In genomic region chr6:36130672-36131516, GRCh38 we compare ENCODE assay signal across 8 cellular contexts. TPM values are rescaled to one million over a fixed set of nuclear protein-coding genes. Genes with fewer than 3 reads are reported as not detected.
A peak's percentile ranks its signal among the peaks of the same experiment; 100 is the strongest.
DNase-seq lines count a peak whose midpoint lies in the region; ATAC-seq, FAIRE-seq and TF ChIP-seq lines count a peak whose summit lies in the region.

No MANE protein-coding gene starts in this region.

- H3K9ac ChIP-seq in endodermal cell (ENCODE audit: extremely low read depth, low read length, poor library complexity, severe bottlenecking): no peak overlapping the region

- peak; percentile 58 for TF ChIP-seq CTCF in endodermal cell (conservative IDR thresholded peaks at IDR 0.05)
- TF ChIP-seq CTCF in natural killer cell (IDR thresholded peaks at IDR 0.05): no peak
- TF ChIP-seq CTCF in tibial artery (IDR thresholded peaks at IDR 0.05): no peak

- H3K4me3 Mint-ChIP-seq in IgD-negative memory B cell (peak overlapping the region; percentile 86 to 98 (median 92)), endodermal cell (peak overlapping the region; percentile 58), natural killer cell (peak overlapping the region; percentile 85)

- H3K4me1 ChIP-seq in endodermal cell (ENCODE audit: control insufficient read depth, insufficient read depth, low read length): peaks cover 23% of the 10 kb centered on the region
- peaks cover 0 to 22% (median 15%) of the 10 kb centered on the region in 4 donors for H3K4me1 ChIP-seq in tibial artery

- H3K27ac Mint-ChIP-seq in IgD-negative memory B cell (peak overlapping the region; percentile 84 to 94 (median 88)), endodermal cell (no peak overlapping the region), natural killer cell (peak overlapping the region; percentile 85 to 93)

- no peaks in the 10 kb centered on the region for H3K9me3 ChIP-seq in endodermal cell (ENCODE audit: control insufficient read depth, low read length)
- H3K9me3 ChIP-seq in tibial artery: no peaks in the 10 kb centered on the region

- intact Hi-C loops in natural killer cell (cut with micrococcal nuclease): loop anchor here (1.0 to 2.0 kb wide), 2 partner anchors 36 to 104 kb away; partner anchors contain the start of gene MAPK14
- intact Hi-C loops in tibial artery (cut with DNase I; ENCODE audit: low total_unique reads): no loop called here

- H3K27me3 Mint-ChIP-seq in IgD-negative memory B cell (no peaks in the 10 kb centered on the region), endodermal cell (ENCODE audit: insufficient read depth) (peaks cover 15% of the 10 kb centered on the region), natural killer cell (ENCODE audit: low read depth in 2 of 2) (no peaks in the 10 kb centered on the region)

- H3K9me3 Mint-ChIP-seq in IgD-negative memory B cell: no peaks in the 10 kb centered on the region
- no peaks in the 10 kb centered on the region for H3K9me3 Mint-ChIP-seq in endodermal cell
- H3K9me3 Mint-ChIP-seq in natural killer cell: no peaks in the 10 kb centered on the region

- ATAC-seq in GM18867 (IDR thresholded peaks at IDR 0.05; ENCODE audit: unreplicated experiment) (peak; percentile 22), natural killer cell (peak; percentile 54 to 69 (median 59)), HG03108 (IDR thresholded peaks at IDR 0.05; ENCODE audit: unreplicated experiment) (no peak)

- peaks cover 17% of the 10 kb centered on the region for H3K27me3 ChIP-seq in endodermal cell (ENCODE audit: control insufficient read depth, insufficient read depth, low read length, poor library complexity, severe bottlenecking)
- peaks cover 0 to 60% of the 10 kb centered on the region in 2 donors for H3K27me3 ChIP-seq in tibial artery

- no peak for FAIRE-seq in HTR-8/SVneo (lab: Jason Lieb, UNC)

- H3K27ac ChIP-seq in endodermal cell (ENCODE audit: low read depth, low read length) (no peak overlapping the region), tibial artery (no peak overlapping the region)

- H3K36me3 Mint-ChIP-seq in IgD-negative memory B cell (peaks cover 4% of the 10 kb centered on the region), endodermal cell (ENCODE audit: low read depth) (peaks cover 3% of the 10 kb centered on the region), natural killer cell (no peaks in the 10 kb centered on the region)

- peak; percentile 57 to 70 for DNase-seq in activated CD4-positive, alpha-beta T cell treated with anti-CD3 and anti-CD28 coated beads, Interleukin-2, amount 50 U/mL, for 4 hours
- DNase-seq in endodermal cell: peak; percentile 83
- peak; percentile 71 for DNase-seq in natural killer cell
- peak in 1 of 2 donors; percentile 21 for DNase-seq in tibial artery
- no peak for DNase-seq in HTR-8/SVneo (ENCODE audit: insufficient read length, low spot score)

- 64 to 95% methylated on average over 8 to 51 of the region's 51 CpGs for WGBS in endodermal cell (ENCODE audit: insufficient coverage in 1 of 2, insufficient read length in 1 of 2), 2 experiments

- H3K4me1 Mint-ChIP-seq in IgD-negative memory B cell: peaks cover 34 to 44% (median 42%) of the 10 kb centered on the region in 3 donors
- H3K4me1 Mint-ChIP-seq in endodermal cell: peaks cover 22% of the 10 kb centered on the region
- peaks cover 44 to 80% of the 10 kb centered on the region in 2 donors for H3K4me1 Mint-ChIP-seq in natural killer cell

- H3K36me3 ChIP-seq in endodermal cell (ENCODE audit: control insufficient read depth, insufficient read depth, low read length) (no peaks in the 10 kb centered on the region), tibial artery (no peaks in the 10 kb centered on the region)

- H3K4me3 ChIP-seq in endodermal cell (ENCODE audit: low read length): no peak overlapping the region
- H3K4me3 ChIP-seq in tibial artery: peak overlapping the region; percentile 31 to 51

RNA-seq across cellular contexts. Expression of gene MAPK13, which starts 0.6 kb away (rescaled TPM):
- polyA plus RNA-seq in IgD-negative memory B cell: 47.1 TPM
- total RNA-seq in endodermal cell: 10 to 100 TPM; 14.6 to 16.0 TPM
- 3.1 TPM for polyA plus RNA-seq in endodermal cell (2013, experiment 1 of 2)
- polyA plus RNA-seq in endodermal cell (2013, experiment 2 of 2): 2.1 TPM
- total RNA-seq in natural killer cell: 10 to 100 TPM; 39.4 to 52.1 (median 49.9) TPM
